ENCODE assay signal across 27 cellular contexts in the genomic region with DNA sequence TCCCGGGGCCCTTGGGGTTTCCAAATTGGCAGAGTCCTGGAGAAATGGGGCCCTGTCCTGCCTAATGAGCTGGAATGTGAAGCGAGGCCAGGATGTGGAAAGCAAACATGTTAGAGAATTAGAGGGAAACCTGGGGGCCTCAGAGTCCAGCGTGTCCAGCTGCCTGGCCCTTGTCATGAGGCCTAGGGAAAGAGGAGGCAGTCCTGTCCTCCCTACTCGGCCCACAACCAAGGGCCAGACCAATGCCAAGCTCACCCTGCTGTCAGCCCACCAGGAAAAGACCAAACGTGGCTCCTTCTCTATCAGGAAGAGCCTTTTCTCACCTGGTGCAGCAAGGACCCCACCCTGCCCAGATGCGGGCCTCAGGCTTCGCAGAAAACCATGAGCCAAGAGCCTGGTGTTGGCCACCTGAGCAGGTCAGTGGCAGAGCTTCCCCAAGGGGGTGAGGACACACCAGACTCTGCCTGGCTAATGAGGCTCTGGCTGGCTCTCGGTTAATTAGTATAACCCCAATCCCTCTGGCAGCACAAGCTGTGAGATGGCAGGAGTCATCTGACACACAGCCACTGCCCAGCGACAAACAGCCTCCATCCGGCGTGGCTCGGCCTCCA. TPM values are rescaled to one million over a fixed set of nuclear protein-coding genes. Genes with fewer than 3 reads are reported as not detected.
"Had no signal": no experiment of that assay in that cellular context is flagged by ENCODE, and none has a peak within 500 bp of the region (broad histone marks: within the 10 kb centered on the region; RNA-seq: fewer than 3 reads in every experiment).

No MANE protein-coding gene starts in this region.

- H3K27me3 Mint-ChIP-seq: activated naive CD4-positive, alpha-beta T cell treated with anti-CD3 and anti-CD28 coated beads, Interleukin-2, amount 50 U/mL, for 24 hours had no signal

- DNase-seq: activated CD4-positive, alpha-beta T cell treated with anti-CD3 and anti-CD28 coated beads, Interleukin-2, amount 50 U/mL, for 1 hour; activated CD4-positive, CD25-positive, alpha-beta regulatory T cell treated with anti-CD3 and anti-CD28 coated beads, Interleukin-2, amount 50 U/mL, for 72 hours; activated gamma-delta T cell treated with Interleukin-2 at 50 U/mL for 16 hours; activated T-cell treated with anti-CD3 and anti-CD28 coated beads, Interleukin-2, amount 50 U/mL, for 1 hour; anterior cingulate cortex; effector CD4-positive, alpha-beta T cell; foreskin fibroblast; left colon; lower lobe of right lung; nephron progenitor cell; occipital lobe; posterior cingulate gyrus; stimulated activated CD4-positive, alpha-beta T cell treated with anti-CD3 and anti-CD28 coated beads, Interleukin-2, amount 100 ng/mL, for 48 hours; stimulated activated CD8-positive, alpha-beta memory T cell treated with anti-CD3 and anti-CD28 coated beads, Interleukin-4, amount 100 ng/mL, for 48 hours; stimulated activated naive CD4-positive, alpha-beta T cell; T-cell; upper lobe of left lung; WERI-Rb-1 had no signal

- ATAC-seq: left colon, lower lobe of right lung, T-cell had no signal

- H3K4me1 Mint-ChIP-seq: activated naive CD4-positive, alpha-beta T cell treated with anti-CD3 and anti-CD28 coated beads, Interleukin-2, amount 50 U/mL, for 24 hours; T-cell had no signal

- H3K27me3 ChIP-seq: upper lobe of left lung had no signal

- H3K9me3 Mint-ChIP-seq: activated naive CD4-positive, alpha-beta T cell treated with anti-CD3 and anti-CD28 coated beads, Interleukin-2, amount 50 U/mL, for 24 hours; dendritic cell treated with granulocyte-macrophage colony-stimulating factor and Interleukin-4, amounts not matched to agents 40 ng/mL and 50 ng/mL, for 4 days; nephron progenitor cell; T-cell had no signal

- H3K9me3 ChIP-seq: lower lobe of right lung, thoracic aorta, upper lobe of left lung had no signal

- H3K27ac ChIP-seq: lower lobe of right lung, thoracic aorta, upper lobe of left lung, WERI-Rb-1 had no signal

- H3K36me3 Mint-ChIP-seq: activated naive CD4-positive, alpha-beta T cell treated with anti-CD3 and anti-CD28 coated beads, Interleukin-2, amount 50 U/mL, for 24 hours; brain; T-cell had no signal

- H3K4me3 Mint-ChIP-seq: activated naive CD4-positive, alpha-beta T cell treated with anti-CD3 and anti-CD28 coated beads, Interleukin-2, amount 50 U/mL, for 24 hours; brain; dendritic cell treated with granulocyte-macrophage colony-stimulating factor and Interleukin-4, amounts not matched to agents 40 ng/mL and 50 ng/mL, for 4 days; nephron progenitor cell; T-cell had no signal

- H3K4me3 ChIP-seq: lower lobe of right lung, thoracic aorta, upper lobe of left lung had no signal

- FAIRE-seq: endometrium, keratinocyte, TTC549 had no signal

- H3K27ac Mint-ChIP-seq: activated naive CD4-positive, alpha-beta T cell treated with anti-CD3 and anti-CD28 coated beads, Interleukin-2, amount 50 U/mL, for 24 hours; dendritic cell treated with granulocyte-macrophage colony-stimulating factor and Interleukin-4, amounts not matched to agents 40 ng/mL and 50 ng/mL, for 4 days; nephron progenitor cell; T-cell had no signal

- H3K36me3 ChIP-seq: lower lobe of right lung, thoracic aorta, upper lobe of left lung, WERI-Rb-1 had no signal

RNA-seq across cellular contexts. Expression of a gene that starts 10.1 kb away (rescaled TPM):
- total RNA-seq: epithelial cell of proximal tubule, fibroblast of lung, lower lobe of right lung, T-cell, thoracic aorta had no signal
- polyA plus RNA-seq: keratinocyte had no signal
